In genomic region chr1:163321311-163322305, GRCh38 we compare ENCODE assay signal across 8 cellular contexts. TPM values are rescaled to one million over a fixed set of nuclear protein-coding genes. Genes with fewer than 3 reads are reported as not detected.
DNase-seq lines count a peak whose midpoint lies in the region; ATAC-seq lines count a peak whose summit lies in the region.

Gene NUF2, plus strand, starts transcription at chr1:163321954. Its CDS starts 4,098 bp downstream, at chr1:163326052.

- peak; percentile 99 for DNase-seq in NCI-H69 (lab: John Stamatoyannopoulos, UW)
- peak; percentile 97 for DNase-seq in activated CD4-positive, alpha-beta T cell treated with anti-CD3 and anti-CD28 coated beads, Interleukin-2, amount 10 ng/mL, durations not matched to agents 7 days and 5 days
- peak; percentile 82 for DNase-seq in cortex of kidney (lab: John Stamatoyannopoulos, UW)
- DNase-seq in left colon, result peak; percentile 97 to 98
- peak; percentile 98 for DNase-seq in stimulated activated CD4-positive, alpha-beta T cell treated with anti-CD3 and anti-CD28 coated beads, Interleukin-1b, Interleukin-23, amount 100 ng/mL, for 48 hours

- H4K20me1 ChIP-seq in BLaER1, result no peaks in the 10 kb centered on the region

- no peaks in the 10 kb centered on the region for H3K9me3 Mint-ChIP-seq in activated CD4-positive, alpha-beta T cell treated with anti-CD3 and anti-CD28 coated beads, Interleukin-2, amount 10 ng/mL, durations not matched to agents 7 days and 5 days

- peak within 1 kb of the TSS; percentile 85 for H3K9ac ChIP-seq in BLaER1

- no peaks in the 10 kb centered on the region for H3K9me3 ChIP-seq in BLaER1

- peak within 1 kb of the TSS; percentile 75 for H3K4me3 ChIP-seq in BLaER1

- H3K27ac Mint-ChIP-seq in activated CD4-positive, alpha-beta T cell treated with anti-CD3 and anti-CD28 coated beads, Interleukin-2, amount 10 ng/mL, durations not matched to agents 7 days and 5 days, result peak within 1 kb of the TSS; percentile 95

- CTCF ChIA-PET in activated CD4-positive, alpha-beta T cell treated with anti-CD3 and anti-CD28 coated beads, Interleukin-2, amount 10 ng/mL, durations not matched to agents 7 days and 5 days (lab: Charles Lee), result no interaction called here

- H3K27ac ChIP-seq in BLaER1, result peak within 1 kb of the TSS; percentile 76

- peak; percentile 96 for ATAC-seq in GM19328 (IDR thresholded peaks at IDR 0.05; ENCODE audit: unreplicated experiment)
- ATAC-seq in HG03520 (IDR thresholded peaks at IDR 0.05; ENCODE audit: unreplicated experiment), result peak; percentile 97
- ATAC-seq in left colon, result peak; percentile 100

- no peaks in the 10 kb centered on the region for H3K27me3 Mint-ChIP-seq in activated CD4-positive, alpha-beta T cell treated with anti-CD3 and anti-CD28 coated beads, Interleukin-2, amount 10 ng/mL, durations not matched to agents 7 days and 5 days

- POLR2A ChIA-PET in activated CD4-positive, alpha-beta T cell treated with anti-CD3 and anti-CD28 coated beads, Interleukin-2, amount 10 ng/mL, durations not matched to agents 7 days and 5 days (lab: Charles Lee), result no interaction called here

- H3K4me3 Mint-ChIP-seq in activated CD4-positive, alpha-beta T cell treated with anti-CD3 and anti-CD28 coated beads, Interleukin-2, amount 10 ng/mL, durations not matched to agents 7 days and 5 days, result peak within 1 kb of the TSS; percentile 84

- H3K4me1 ChIP-seq in BLaER1, result peaks cover 32% of the 10 kb centered on the region

- H3K36me3 Mint-ChIP-seq in activated CD4-positive, alpha-beta T cell treated with anti-CD3 and anti-CD28 coated beads, Interleukin-2, amount 10 ng/mL, durations not matched to agents 7 days and 5 days (ENCODE audit: low read depth), result peaks cover 15% of the 10 kb centered on the region

- H3K36me3 ChIP-seq in BLaER1, result peaks cover 37% of the 10 kb centered on the region

- H3K4me2 ChIP-seq in BLaER1, result peak within 1 kb of the TSS; percentile 84

- peaks cover 40% of the 10 kb centered on the region for H3K4me1 Mint-ChIP-seq in activated CD4-positive, alpha-beta T cell treated with anti-CD3 and anti-CD28 coated beads, Interleukin-2, amount 10 ng/mL, durations not matched to agents 7 days and 5 days

- no peaks in the 10 kb centered on the region for H3K27me3 ChIP-seq in BLaER1

- intact Hi-C loops in left colon (cut with DNase I, micrococcal nuclease), result no loop called here

RNA-seq across cellular contexts. Expression of gene NUF2, which starts in this region (rescaled TPM):
- total RNA-seq in activated CD4-positive, alpha-beta T cell treated with anti-CD3 and anti-CD28 coated beads, Interleukin-2, amount 10 ng/mL, durations not matched to agents 7 days and 5 days, result 10 to 100 TPM; 54.2 to 62.5 TPM
- total RNA-seq in left colon, result 1 to 10 TPM; 1.3 to 4.4 TPM

Comparison
In these comparisons a context has a peak if more than half of its experiments do, and no peak if none do; other contexts are left out.
1. Peak in every context shown above with its lines: DNase-seq, ATAC-seq, H3K4me3 ChIP-seq and H3K27ac ChIP-seq.
2. RNA of gene NUF2 (total RNA-seq): 54.2 to 62.5 TPM in activated CD4-positive, alpha-beta T cell treated with anti-CD3 and anti-CD28 coated beads, Interleukin-2, amount 10 ng/mL, durations not matched to agents 7 days and 5 days; 1.3 to 4.4 TPM in left colon; every median in the first group is over 10 times any median in the second.